In the genomic region with DNA sequence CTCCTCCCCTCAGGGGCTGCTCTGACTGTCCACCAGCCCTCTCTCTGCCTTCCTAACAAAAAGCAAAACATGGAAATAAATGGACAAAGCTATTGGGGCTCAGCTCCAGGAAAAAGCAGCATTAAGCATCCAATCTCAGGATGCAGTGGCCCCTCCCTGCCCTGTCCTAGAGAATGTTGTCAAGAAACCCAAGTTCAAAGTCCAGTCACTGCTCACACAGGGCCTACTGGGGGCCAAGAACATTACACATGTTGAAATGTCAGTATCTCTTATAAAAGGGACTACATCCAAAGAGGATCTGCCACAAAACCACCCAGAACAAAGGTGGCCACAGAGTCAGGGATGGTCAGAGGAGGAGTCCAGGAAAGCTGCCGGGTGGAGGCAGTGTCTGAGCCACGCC, we compare ENCODE assay signal across 14 cellular contexts. TPM values are rescaled to one million over a fixed set of nuclear protein-coding genes. Genes with fewer than 3 reads are reported as not detected.
"Had no signal": no experiment of that assay in that cellular context is flagged by ENCODE, and none has a peak within 500 bp of the region (broad histone marks: within the 10 kb centered on the region; RNA-seq: fewer than 3 reads in every experiment).

No MANE protein-coding gene starts in this region.

- H3K27ac Mint-ChIP-seq: activated naive CD4-positive, alpha-beta T cell treated with anti-CD3 and anti-CD28 coated beads, Interleukin-2, amount 50 U/mL, for 24 hours; effector memory CD8-positive, alpha-beta T cell; mesothelial cell of epicardium; natural killer cell treated with Interleukin-12 subunit alpha and Interleukin-12 subunit beta and Interleukin-15 and Interleukin-18, amount 100 ng/mL, for 72 hours had no signal

- H3K36me3 Mint-ChIP-seq: activated naive CD4-positive, alpha-beta T cell treated with anti-CD3 and anti-CD28 coated beads, Interleukin-2, amount 50 U/mL, for 24 hours; mesothelial cell of epicardium; natural killer cell treated with Interleukin-12 subunit alpha and Interleukin-12 subunit beta and Interleukin-15 and Interleukin-18, amount 100 ng/mL, for 72 hours had no signal

- H3K9me3 ChIP-seq: colonic mucosa, neutrophil, right lobe of liver, thoracic aorta, upper lobe of right lung had no signal

- H3K36me3 ChIP-seq: brain microvascular endothelial cell, colonic mucosa, neutrophil, right lobe of liver, thoracic aorta, upper lobe of right lung had no signal

- H3K4me1 Mint-ChIP-seq: mesothelial cell of epicardium had no signal

- H3K4me1 ChIP-seq: colonic mucosa, parathyroid adenoma, right lobe of liver, upper lobe of right lung had no signal

- H2AFZ ChIP-seq: parathyroid adenoma had no signal

- H3K9ac ChIP-seq: parathyroid adenoma had no signal

- H3K9me3 Mint-ChIP-seq: activated naive CD4-positive, alpha-beta T cell treated with anti-CD3 and anti-CD28 coated beads, Interleukin-2, amount 50 U/mL, for 24 hours; central memory CD8-positive, alpha-beta T cell; effector memory CD8-positive, alpha-beta T cell; mesothelial cell of epicardium; natural killer cell treated with Interleukin-12 subunit alpha and Interleukin-12 subunit beta and Interleukin-15 and Interleukin-18, amount 100 ng/mL, for 72 hours had no signal

- H3K27ac ChIP-seq: brain microvascular endothelial cell, colonic mucosa, neutrophil, parathyroid adenoma, right lobe of liver, thoracic aorta, upper lobe of right lung had no signal

- H3K4me3 ChIP-seq: colonic mucosa, dorsolateral prefrontal cortex, right lobe of liver, thoracic aorta, upper lobe of right lung had no signal

- H3K27me3 ChIP-seq: colonic mucosa, right lobe of liver had no signal

- H3K79me2 ChIP-seq: parathyroid adenoma had no signal

- H3K4me3 Mint-ChIP-seq: activated naive CD4-positive, alpha-beta T cell treated with anti-CD3 and anti-CD28 coated beads, Interleukin-2, amount 50 U/mL, for 24 hours; central memory CD8-positive, alpha-beta T cell; effector memory CD8-positive, alpha-beta T cell; mesothelial cell of epicardium; natural killer cell treated with Interleukin-12 subunit alpha and Interleukin-12 subunit beta and Interleukin-15 and Interleukin-18, amount 100 ng/mL, for 72 hours had no signal

- DNase-seq: upper lobe of right lung had no signal

RNA-seq across cellular contexts. Expression of gene GRIP2, which starts 7.6 kb away (rescaled TPM):
- total RNA-seq: endothelial cell of umbilical vein; natural killer cell treated with Interleukin-12 subunit alpha and Interleukin-12 subunit beta and Interleukin-15 and Interleukin-18, amount 100 ng/mL, for 72 hours had no signal
- polyA plus RNA-seq: endothelial cell of umbilical vein had no signal
